In the genomic region with DNA sequence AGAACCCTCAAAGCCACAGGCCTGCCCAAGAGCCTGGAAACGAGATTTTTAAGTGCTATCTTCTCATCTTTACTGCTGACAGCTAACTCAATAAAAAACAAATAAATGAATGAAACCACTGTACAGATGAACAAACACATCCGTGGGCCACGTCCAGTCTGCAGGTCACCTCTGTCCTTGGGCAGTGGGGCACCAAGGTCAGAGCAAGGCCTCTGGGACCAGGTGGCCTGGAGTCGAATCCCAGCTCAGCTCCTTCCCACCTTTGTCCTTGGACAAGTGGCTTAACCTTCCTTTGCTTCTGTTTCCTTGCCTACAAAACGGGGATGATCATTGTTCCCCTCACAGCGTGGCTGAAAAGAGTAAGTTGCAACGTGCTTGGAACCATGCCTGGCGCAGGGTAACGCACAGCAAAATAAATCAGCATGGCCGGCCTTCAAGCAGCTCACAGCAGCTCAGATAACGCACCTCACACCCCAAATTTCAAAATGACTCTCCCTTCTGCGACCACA, we compare ENCODE assay signal across 10 cellular contexts. TPM values are rescaled to one million over a fixed set of nuclear protein-coding genes. Genes with fewer than 3 reads are reported as not detected.
DNase-seq lines count a peak whose midpoint lies in the region; ATAC-seq and TF ChIP-seq lines count a peak whose summit lies in the region.
"Had no signal": no experiment of that assay in that cellular context is flagged by ENCODE, and none has a peak within 500 bp of the region (broad histone marks: within the 10 kb centered on the region; RNA-seq: fewer than 3 reads in every experiment).

No MANE protein-coding gene starts in this region.

- H3K27me3 ChIP-seq in spleen (replicated peaks in 1 of 7): no peaks in the 10 kb centered on the region
- H3K27me3 ChIP-seq: dorsolateral prefrontal cortex had no signal

- no TSS peak for BruUV-seq in OCI-LY7 (replicated peaks; lab: Mats Ljungman, UMichigan)

- no peaks in the 10 kb centered on the region for H3K9me3 ChIP-seq in OCI-LY7 (ENCODE audit: low read length)
- no peaks in the 10 kb centered on the region for H3K9me3 ChIP-seq in spleen

- no peak for TF ChIP-seq POLR2A in spleen (IDR thresholded peaks at IDR 0.05)

- CTCF ChIA-PET in OCI-LY7 (lab: Charles Lee; ENCODE audit: unreplicated experiment): no interaction called here

- TF ChIP-seq CTCF in LNCaP clone FGC (IDR thresholded peaks at IDR 0.05; ENCODE audit: control insufficient read depth, extremely low read depth, insufficient read depth) (no peak), OCI-LY7 (conservative IDR thresholded peaks at IDR 0.05; ENCODE audit: low read length) (no peak), spleen (IDR thresholded peaks at IDR 0.05 in 8 of 11, conservative IDR thresholded peaks at IDR 0.05 in 3 of 11) (no peak)

- H3K27ac ChIP-seq in OCI-LY7 (ENCODE audit: low read depth, low read length, poor library complexity, severe bottlenecking) (peak overlapping the region; percentile 34), spleen (peak overlapping the region in 1 of 8 donors; percentile 13)

- no peak overlapping the region for H2AFZ ChIP-seq in OCI-LY7 (ENCODE audit: low read length)

- H3K36me3 ChIP-seq in OCI-LY7 (ENCODE audit: insufficient read depth, low read length) (no peaks in the 10 kb centered on the region), spleen (peaks cover 0 to 29% (median 18%) of the 10 kb centered on the region in 6 donors)

- H3K79me2 ChIP-seq in OCI-LY7 (ENCODE audit: insufficient read depth, low read depth, low read length): no peaks in the 10 kb centered on the region

- ATAC-seq in left cardiac atrium (peak in 1 of 2 donors; percentile 2), GM18520 (IDR thresholded peaks at IDR 0.05; ENCODE audit: unreplicated experiment) (no peak), GM18868 (IDR thresholded peaks at IDR 0.05; ENCODE audit: unreplicated experiment) (no peak)

- H4K20me1 ChIP-seq in OCI-LY7 (ENCODE audit: insufficient read depth, low read length): no peaks in the 10 kb centered on the region

- peak; percentile 57 for DNase-seq in LNCaP clone FGC (ENCODE audit: low read depth)
- no peak for DNase-seq in OCI-LY7 (ENCODE audit: low spot score)
- DNase-seq in left cardiac atrium: peak; percentile 44
- peak; percentile 38 for DNase-seq in spleen
- no peak for DNase-seq in SIG-M5 (lab: John Stamatoyannopoulos, UW)

- POLR2A ChIA-PET in OCI-LY7 (lab: Charles Lee): interaction anchor here (1.0 to 1.2 kb wide), 2 partner anchors 52 to 262 kb away, joined by 3 read pairs; no protein-coding TSS in a partner anchor

- H3K4me1 ChIP-seq in OCI-LY7 (ENCODE audit: insufficient read depth, low read length, poor library complexity, severe bottlenecking): peaks cover 73% of the 10 kb centered on the region
- peaks cover 31 to 81% (median 56%) of the 10 kb centered on the region in 6 donors for H3K4me1 ChIP-seq in spleen

- 63 to 82% (median 72%) methylated on average over 12 of the region's 12 CpGs for whole genome bisulfite sequencing in spleen, 5 donors

- intact Hi-C loops in OCI-LY7 (cut with micrococcal nuclease; ENCODE audit: unreplicated experiment) (no loop called here), left cardiac atrium (cut with DNase I) (no loop called here), spleen (cut with DNase I; ENCODE audit: low total_unique reads) (no loop called here)

- H3K9me2 ChIP-seq in OCI-LY7 (ENCODE audit: insufficient read depth, low read length): no peaks in the 10 kb centered on the region

- H3K4me2 ChIP-seq in OCI-LY7 (ENCODE audit: low read length): no peak overlapping the region

- no peak overlapping the region for H3K4me3 ChIP-seq in LNCaP clone FGC (ENCODE audit: low read depth, low read length)
- H3K4me3 ChIP-seq in OCI-LY7 (ENCODE audit: low read depth, low read length, poor library complexity, severe bottlenecking): no peak overlapping the region
- H3K4me3 ChIP-seq in spleen: no peak overlapping the region
- H3K4me3 ChIP-seq: dorsolateral prefrontal cortex, lung had no signal

RNA-seq across cellular contexts. Expression of a gene that starts 35.8 kb away (rescaled TPM):
- 13.6 and 16.8 TPM in 2 replicates for total RNA-seq in OCI-LY7 (2014; rRNA removed; shearing (Covaris generic))
- 41.2 and 46.3 TPM in 2 replicates for total RNA-seq in OCI-LY7 (2022)
- total RNA-seq in left cardiac atrium: 100 to 1,000 TPM in 1 of 2 donors, 10 to 100 TPM in 1; 68.6 to 127 TPM
- 100 to 1,000 TPM in 6 of 7 donors, 10 to 100 TPM in 1; 78.8 to 164 (median 122) TPM for total RNA-seq in spleen
- polyA plus RNA-seq in spleen: 10 to 100 TPM; 17.0 to 27.3 (median 21.7) TPM

RNA-seq across cellular contexts. Expression of a gene that starts 53.5 kb away (rescaled TPM):
- not detected in 2 replicates for total RNA-seq in OCI-LY7 (2014; rRNA removed; shearing (Covaris generic))
- total RNA-seq in OCI-LY7 (2022) (not detected in 2 replicates), left cardiac atrium (not detected), spleen (not detected)
- not detected for polyA plus RNA-seq in spleen
- total RNA-seq: dorsolateral prefrontal cortex, glomerular endothelial cell, lung had no signal
- polyA plus RNA-seq: lung had no signal

Comparison
In these comparisons a context has a peak if more than half of its experiments do, and no peak if none do; other contexts are left out.
1. DNase-seq: peak in LNCaP clone FGC (single experiment), left cardiac atrium (single experiment) and spleen (single experiment); none in OCI-LY7 (single experiment) and SIG-M5 (single experiment).